ENCODE assay signal across 20 cellular contexts in the genomic region with DNA sequence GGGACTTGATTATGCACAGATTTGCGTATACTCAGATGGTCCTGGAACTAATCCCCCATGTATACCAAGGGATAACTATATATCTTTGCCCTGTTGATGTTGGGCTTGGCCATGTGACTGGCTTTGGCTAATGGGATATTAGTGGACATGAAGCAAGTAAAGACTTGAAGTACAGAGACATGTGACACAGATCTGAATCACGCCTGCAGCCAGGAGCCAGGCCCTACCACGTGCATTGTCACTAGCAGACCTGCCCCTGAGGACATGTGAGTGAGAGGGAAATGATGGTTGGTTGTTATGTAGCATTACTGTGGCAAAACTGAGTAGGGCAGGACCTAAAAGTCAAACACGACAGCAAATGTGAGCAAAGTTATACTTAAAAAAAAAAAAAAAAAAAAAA.
"Had no signal": no experiment of that assay in that cellular context is flagged by ENCODE, and none has a peak within 500 bp of the region (broad histone marks: within the 10 kb centered on the region; RNA-seq: fewer than 3 reads in every experiment).

No MANE protein-coding gene starts in this region.

- H3K36me3 Mint-ChIP-seq: neural progenitor cell; stimulated activated naive B cell treated with anti-CD40 and anti-IgM and Interleukin-4, amounts not matched to agents 10 μg/mL and 1 μg/mL and 100 μg/mL, for 72 hours had no signal

- H3K27me3 Mint-ChIP-seq: activated CD4-positive, alpha-beta memory T cell treated with anti-CD3 and anti-CD28 coated beads for 36 hours; activated naive CD8-positive, alpha-beta T cell treated with anti-CD3 and anti-CD28 coated beads for 36 hours; naive thymus-derived CD4-positive, alpha-beta T cell; stimulated activated naive B cell treated with anti-CD40 and anti-IgM and Interleukin-4, amounts not matched to agents 10 μg/mL and 1 μg/mL and 100 μg/mL, for 72 hours had no signal

- H3K27ac ChIP-seq: coronary artery, lower lobe of right lung, neural progenitor cell, sigmoid colon, transverse colon, vagina had no signal

- DNase-seq: activated CD4-positive, alpha-beta memory T cell treated with anti-CD3 and anti-CD28 coated beads for 36 hours; activated CD4-positive, alpha-beta T cell treated with anti-CD3 and anti-CD28 coated beads for 48 hours; activated naive CD4-positive, alpha-beta T cell treated with Interleukin-2 at 50 U/mL for 16 hours; activated naive CD8-positive, alpha-beta T cell treated with anti-CD3 and anti-CD28 coated beads for 36 hours; activated T-cell treated with anti-CD3 and anti-CD28 coated beads, Interleukin-2, amount 50 U/mL, for 48 hours; cerebellar nuclear complex; endodermal cell; foreskin fibroblast; kidney; lower lobe of right lung; naive thymus-derived CD4-positive, alpha-beta T cell; posterior cingulate gyrus; sigmoid colon; stimulated activated CD4-positive, alpha-beta T cell treated with anti-CD3 and anti-CD28 coated beads, Interleukin-15, amount 100 ng/mL, for 24 hours; stimulated activated CD8-positive, alpha-beta memory T cell treated with anti-CD3 and anti-CD28 coated beads, Interleukin-4, amount 100 ng/mL, for 48 hours; stimulated activated naive B cell treated with anti-CD40 and anti-IgM and Interleukin-4, amounts not matched to agents 10 μg/mL and 1 μg/mL and 100 μg/mL, for 72 hours; transverse colon had no signal

- H3K27ac Mint-ChIP-seq: activated CD4-positive, alpha-beta memory T cell treated with anti-CD3 and anti-CD28 coated beads for 36 hours; activated naive CD8-positive, alpha-beta T cell treated with anti-CD3 and anti-CD28 coated beads for 36 hours; endodermal cell; neural progenitor cell; stimulated activated naive B cell treated with anti-CD40 and anti-IgM and Interleukin-4, amounts not matched to agents 10 μg/mL and 1 μg/mL and 100 μg/mL, for 72 hours had no signal

- ATAC-seq: lower lobe of right lung; naive thymus-derived CD4-positive, alpha-beta T cell; stimulated activated naive B cell treated with anti-CD40 and anti-IgM and Interleukin-4, amounts not matched to agents 10 μg/mL and 1 μg/mL and 100 μg/mL, for 72 hours had no signal

- H3K9me3 Mint-ChIP-seq: activated CD4-positive, alpha-beta memory T cell treated with anti-CD3 and anti-CD28 coated beads for 36 hours; activated naive CD8-positive, alpha-beta T cell treated with anti-CD3 and anti-CD28 coated beads for 36 hours; endodermal cell; naive thymus-derived CD4-positive, alpha-beta T cell; stimulated activated naive B cell treated with anti-CD40 and anti-IgM and Interleukin-4, amounts not matched to agents 10 μg/mL and 1 μg/mL and 100 μg/mL, for 72 hours had no signal

- H3K4me1 ChIP-seq: sigmoid colon, vagina had no signal

- H3K4me3 Mint-ChIP-seq: activated CD4-positive, alpha-beta memory T cell treated with anti-CD3 and anti-CD28 coated beads for 36 hours; activated naive CD8-positive, alpha-beta T cell treated with anti-CD3 and anti-CD28 coated beads for 36 hours; endodermal cell; naive thymus-derived CD4-positive, alpha-beta T cell; neural progenitor cell; stimulated activated naive B cell treated with anti-CD40 and anti-IgM and Interleukin-4, amounts not matched to agents 10 μg/mL and 1 μg/mL and 100 μg/mL, for 72 hours had no signal

- H3K27me3 ChIP-seq: neural progenitor cell, sigmoid colon, transverse colon, vagina had no signal
